8 cellular contexts compared by ENCODE assay signal in genomic region chr20:58236612-58237317, GRCh38. TPM values are rescaled to one million over a fixed set of nuclear protein-coding genes. Genes with fewer than 3 reads are reported as not detected.
DNase-seq lines count a peak whose midpoint lies in the region; ATAC-seq and TF ChIP-seq lines count a peak whose summit lies in the region.

No MANE protein-coding gene starts in this region.

- TF ChIP-seq EP300 in transverse colon (IDR thresholded peaks at IDR 0.05; ENCODE audit: low read depth): no peak

- no peaks in the 10 kb centered on the region for H3K36me3 Mint-ChIP-seq in GM23338 (ENCODE audit: low read depth)
- H3K36me3 Mint-ChIP-seq in activated naive CD8-positive, alpha-beta T cell treated with anti-CD3 and anti-CD28 coated beads, Interleukin-2, amount 10 ng/mL, durations not matched to agents 7 days and 5 days: peaks cover 7% of the 10 kb centered on the region

- TF ChIP-seq POLR2A in heart left ventricle (IDR thresholded peaks at IDR 0.05) (no peak), transverse colon (IDR thresholded peaks at IDR 0.05) (no peak)

- H3K4me2 ChIP-seq in GM23338: peak overlapping the region; percentile 78
- H3K4me2 ChIP-seq in MM.1S (ENCODE audit: low read depth, low read length): peak overlapping the region; percentile 78
- peak overlapping the region; percentile 83 for H3K4me2 ChIP-seq in SU-DHL-6 (ENCODE audit: low read depth, low read length, poor library complexity, severe bottlenecking)

- H3K79me2 ChIP-seq in GM23338 (replicated peaks; ENCODE audit: insufficient read depth) (no peaks in the 10 kb centered on the region), MM.1S (ENCODE audit: low read length) (no peaks in the 10 kb centered on the region), SU-DHL-6 (ENCODE audit: insufficient read depth, low read length) (no peaks in the 10 kb centered on the region)

- ATAC-seq in GM23338 (peak; percentile 88), heart left ventricle (peak; percentile 82 to 93 (median 92))
- ATAC-seq in activated naive CD8-positive, alpha-beta T cell treated with anti-CD3 and anti-CD28 coated beads, Interleukin-2, amount 10 ng/mL, durations not matched to agents 7 days and 5 days (ENCODE audit: low read depth): peak; percentile 87

- H3K27me3 Mint-ChIP-seq in GM23338 (ENCODE audit: insufficient read depth, low read depth, poor library complexity): no peaks in the 10 kb centered on the region
- H3K27me3 Mint-ChIP-seq in activated naive CD8-positive, alpha-beta T cell treated with anti-CD3 and anti-CD28 coated beads, Interleukin-2, amount 10 ng/mL, durations not matched to agents 7 days and 5 days: no peaks in the 10 kb centered on the region

- no peaks in the 10 kb centered on the region for H3K4me1 ChIP-seq in GM23338 (ENCODE audit: insufficient read depth)
- no peaks in the 10 kb centered on the region for H3K4me1 ChIP-seq in MM.1S (ENCODE audit: low read length)
- peaks cover 0 to 11% (median 0%) of the 10 kb centered on the region in 12 donors for H3K4me1 ChIP-seq in heart left ventricle
- H3K4me1 ChIP-seq in transverse colon: peaks cover 0 to 8% (median 0%) of the 10 kb centered on the region in 4 donors

- intact Hi-C loops in heart left ventricle (cut with DNase I) (loop anchor here (1.0 to 10.0 kb wide), 16 partner anchors 210 to 1221 kb away; partner anchors contain the start of genes STX16 (in 5 of the 10), GNAS (in 4 of the 10), GNAS-AS1 (in 3 of the 10) and NPEPL1 (in 2 of the 10)), transverse colon (cut with DNase I; ENCODE audit: low total_unique reads) (loop anchor here (2.0 to 10.0 kb wide), 2 partner anchors 212 to 418 kb away; partner anchors contain the start of gene STX16)

- H3K9me2 ChIP-seq in GM23338 (ENCODE audit: insufficient read depth): no peaks in the 10 kb centered on the region
- no peaks in the 10 kb centered on the region for H3K9me2 ChIP-seq in MM.1S (replicated peaks; ENCODE audit: insufficient read depth, low read length)
- no peaks in the 10 kb centered on the region for H3K9me2 ChIP-seq in SU-DHL-6 (replicated peaks; ENCODE audit: insufficient read depth, low read length)

- POLR2A ChIA-PET in activated naive CD8-positive, alpha-beta T cell treated with anti-CD3 and anti-CD28 coated beads, Interleukin-2, amount 10 ng/mL, durations not matched to agents 7 days and 5 days (lab: Charles Lee): interaction anchor here (2.8 kb wide), 1 partner anchor 414 kb away, joined by 8 read pairs; the partner anchor contains the start of gene STX16

- 1 to 2% (median 1%) methylated on average over 43 of the region's 43 CpGs for WGBS in heart left ventricle, 4 donors
- 0 to 1% methylated on average over 7 to 43 of the region's 43 CpGs for WGBS in transverse colon (ENCODE audit: low coverage in 1 of 2), 2 donors

- in situ Hi-C loops in transverse colon (cut with MboI; ENCODE audit: low pct_ligation_motif_present in 1 of 4, low pct_unique_long_range_greater_than_20kb in 1 of 4, low sequenced_read_pairs in 3 of 4): loop anchor here in 3 of 4 donors (10.0 to 25.0 kb wide), 5 partner anchors 208 to 1226 kb away; partner anchors contain the start of genes STX16 (in 2 of the 3), GNAS (in 1 of the 3) and GNAS-AS1 (in 1 of the 3)

- H3K27me3 ChIP-seq in GM23338 (ENCODE audit: insufficient read depth) (no peaks in the 10 kb centered on the region), MM.1S (replicated peaks; ENCODE audit: insufficient read depth, low read length) (0 out of 2 replicates have a peak, but pooled peaks cover 7% of the 10 kb centered on the region), SU-DHL-6 (ENCODE audit: low read length) (no peaks in the 10 kb centered on the region), heart left ventricle (no peaks in the 10 kb centered on the region), transverse colon (no peaks in the 10 kb centered on the region)

- H3K9ac ChIP-seq in MM.1S (ENCODE audit: low read length): peak overlapping the region; percentile 33; the same call in 1 of the 2 replicates
- peak overlapping the region; percentile 60 for H3K9ac ChIP-seq in SU-DHL-6 (ENCODE audit: low read length)

- no peak overlapping the region for H3K27ac Mint-ChIP-seq in GM23338
- peak overlapping the region; percentile 69 for H3K27ac Mint-ChIP-seq in activated naive CD8-positive, alpha-beta T cell treated with anti-CD3 and anti-CD28 coated beads, Interleukin-2, amount 10 ng/mL, durations not matched to agents 7 days and 5 days

- H3K4me3 ChIP-seq in GM23338: peak overlapping the region; percentile 55
- H3K4me3 ChIP-seq in MM.1S (ENCODE audit: low read length): peak overlapping the region; percentile 72
- peak overlapping the region; percentile 58 for H3K4me3 ChIP-seq in SU-DHL-6 (ENCODE audit: insufficient read depth, low read length, poor library complexity, severe bottlenecking)
- H3K4me3 ChIP-seq in heart left ventricle: peak overlapping the region in 11 of 12 donors; percentile 16 to 59 (median 50)
- peak overlapping the region; percentile 6 to 58 (median 42) for H3K4me3 ChIP-seq in transverse colon

- peak overlapping the region; percentile 75 for H3K4me3 Mint-ChIP-seq in GM23338
- H3K4me3 Mint-ChIP-seq in activated naive CD8-positive, alpha-beta T cell treated with anti-CD3 and anti-CD28 coated beads, Interleukin-2, amount 10 ng/mL, durations not matched to agents 7 days and 5 days: peak overlapping the region; percentile 87

- H3K9me3 ChIP-seq in MM.1S (replicated peaks; ENCODE audit: insufficient read depth, low read length) (no peaks in the 10 kb centered on the region), SU-DHL-6 (ENCODE audit: insufficient read depth, low read length) (no peaks in the 10 kb centered on the region), heart left ventricle (no peaks in the 10 kb centered on the region), transverse colon (no peaks in the 10 kb centered on the region)

- peaks cover 18% of the 10 kb centered on the region; the same call in 2 of the 3 replicates for H3K4me1 Mint-ChIP-seq in GM23338
- peaks cover 22% of the 10 kb centered on the region for H3K4me1 Mint-ChIP-seq in activated naive CD8-positive, alpha-beta T cell treated with anti-CD3 and anti-CD28 coated beads, Interleukin-2, amount 10 ng/mL, durations not matched to agents 7 days and 5 days

- H2AFZ ChIP-seq in GM23338: peak overlapping the region; percentile 82
- H2AFZ ChIP-seq in MM.1S (ENCODE audit: low read length): peak overlapping the region; percentile 65
- H2AFZ ChIP-seq in SU-DHL-6 (ENCODE audit: low read depth, low read length, severe bottlenecking): peak overlapping the region; percentile 99

- H3K36me3 ChIP-seq in GM23338 (ENCODE audit: insufficient read depth) (no peaks in the 10 kb centered on the region), MM.1S (replicated peaks; ENCODE audit: insufficient read depth, low read length) (no peaks in the 10 kb centered on the region), SU-DHL-6 (ENCODE audit: low read length) (no peaks in the 10 kb centered on the region), heart left ventricle (peaks cover 0 to 60% (median 38%) of the 10 kb centered on the region in 9 donors), transverse colon (peaks cover 0 to 5% (median 0%) of the 10 kb centered on the region in 4 donors)

- peak; percentile 68 for DNase-seq in EH (ENCODE audit: low read depth)
- peak; percentile 82 for DNase-seq in GM23338 (ENCODE audit: low spot score)
- DNase-seq in MM.1S: peak; percentile 71
- DNase-seq in activated naive CD8-positive, alpha-beta T cell treated with anti-CD3 and anti-CD28 coated beads, Interleukin-2, amount 10 ng/mL, durations not matched to agents 7 days and 5 days: peak; percentile 88
- peak; percentile 53 to 83 (median 71) for DNase-seq in heart left ventricle
- peak; percentile 56 for DNase-seq in pons (ENCODE audit: low spot score)
- peak; percentile 74 for DNase-seq in transverse colon

- TF ChIP-seq CTCF in GM23338 (conservative IDR thresholded peaks at IDR 0.05; ENCODE audit: low read depth in 2 of 2) (peak; percentile 81 to 90), MM.1S (IDR thresholded peaks at IDR 0.05; ENCODE audit: low read length) (peak; percentile 96), SU-DHL-6 (IDR thresholded peaks at IDR 0.05; ENCODE audit: insufficient read depth, low read length, poor library complexity, severe bottlenecking) (peak; percentile 91), heart left ventricle (IDR thresholded peaks at IDR 0.05) (peak; percentile 94 to 98 (median 96)), transverse colon (IDR thresholded peaks at IDR 0.05) (peak; percentile 86 to 98 (median 96))

- H3F3A ChIP-seq in GM23338 (replicated peaks; ENCODE audit: low read depth): no peaks in the 10 kb centered on the region
- no peaks in the 10 kb centered on the region for H3F3A ChIP-seq in MM.1S (ENCODE audit: insufficient read depth, low read length)
- H3F3A ChIP-seq in SU-DHL-6 (ENCODE audit: insufficient read depth): peaks cover 8% of the 10 kb centered on the region; the same call in 1 of the 2 replicates

- no peaks in the 10 kb centered on the region for H3K9me3 Mint-ChIP-seq in GM23338
- no peaks in the 10 kb centered on the region for H3K9me3 Mint-ChIP-seq in activated naive CD8-positive, alpha-beta T cell treated with anti-CD3 and anti-CD28 coated beads, Interleukin-2, amount 10 ng/mL, durations not matched to agents 7 days and 5 days

- no peak overlapping the region for H3K27ac ChIP-seq in GM23338 (ENCODE audit: low read depth)
- no peak overlapping the region for H3K27ac ChIP-seq in MM.1S (ENCODE audit: low read length)
- H3K27ac ChIP-seq in SU-DHL-6 (ENCODE audit: low read depth, low read length): no peak overlapping the region
- H3K27ac ChIP-seq in heart left ventricle: peak overlapping the region in 1 of 12 donors; percentile 18
- H3K27ac ChIP-seq in transverse colon: peak overlapping the region in 3 of 4 donors; percentile 19 to 32 (median 28)

- H4K20me1 ChIP-seq in GM23338 (replicated peaks; ENCODE audit: insufficient read depth) (no peaks in the 10 kb centered on the region), MM.1S (ENCODE audit: insufficient read depth, low read length) (no peaks in the 10 kb centered on the region), SU-DHL-6 (ENCODE audit: low read depth, low read length) (no peaks in the 10 kb centered on the region)

TF ChIP-seq in GM23338, 12 proteins besides CTCF, POLR2A, EP300 and RAD21 (continues in another document):
- TF ChIP-seq STAT1 (IDR thresholded peaks at IDR 0.05; ENCODE audit: unreplicated experiment) (no peak), CREB1 (CRISPR knock-in tag; IDR thresholded peaks at IDR 0.05; ENCODE audit: low read depth) (0 out of 2 replicates have a peak, but pooled peaks have one; percentile 19)

RNA-seq across cellular contexts. Expression of gene ANKRD60, which starts 8.3 kb away (rescaled TPM):
- not detected in 2 replicates for total RNA-seq in GM23338 (2014; rRNA removed; shearing (Covaris generic))
- polyA plus RNA-seq in GM23338 (2016; fragmentation: Nextera tagmentation; extraction: Ambion mirVana) (not detected in 2 replicates), heart left ventricle (not detected)
- not detected for total RNA-seq in activated naive CD8-positive, alpha-beta T cell treated with anti-CD3 and anti-CD28 coated beads, Interleukin-2, amount 10 ng/mL, durations not matched to agents 7 days and 5 days
- total RNA-seq in heart left ventricle (not detected), transverse colon (not detected)

Comparison
In these comparisons a context has a peak if more than half of its experiments do, and no peak if none do; other contexts are left out.
1. H3K27ac ChIP-seq: peak in transverse colon (3 of 4); none in GM23338 (single experiment), MM.1S (single experiment) and SU-DHL-6 (single experiment).
2. Peak in every context shown above with its lines, with median percentiles within 50 percentile points of each other: DNase-seq, ATAC-seq, H2AFZ ChIP-seq, H3K4me2 ChIP-seq, H3K4me3 ChIP-seq and CTCF ChIP-seq.